In the genomic region with DNA sequence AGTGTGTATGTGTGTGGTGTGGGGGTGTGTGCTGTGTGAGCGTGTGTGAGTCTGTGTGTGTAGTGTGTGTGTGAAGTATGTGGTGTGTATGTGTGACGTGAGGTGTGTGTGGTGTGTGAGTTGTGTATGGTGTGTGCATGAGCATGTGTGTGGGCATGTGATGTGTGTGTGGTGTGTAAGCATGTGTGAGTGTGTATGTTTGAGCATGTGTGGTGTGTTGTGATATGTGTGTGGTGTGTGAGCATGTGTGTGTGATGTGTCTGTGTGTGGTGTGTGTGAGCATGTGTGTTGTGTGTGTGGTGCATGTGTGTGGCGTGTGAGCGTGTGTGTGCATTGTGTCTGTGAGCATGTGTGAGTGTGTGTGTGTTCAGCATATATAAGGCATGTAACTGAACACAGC, we compare ENCODE assay signal across 1 cellular context.
TF ChIP-seq lines count a peak whose summit lies in the region.

No MANE protein-coding gene starts in this region.

TF ChIP-seq in GM12878, 131 proteins besides CTCF, POLR2A, EP300 and RAD21:
- TF ChIP-seq, protein P1, sequence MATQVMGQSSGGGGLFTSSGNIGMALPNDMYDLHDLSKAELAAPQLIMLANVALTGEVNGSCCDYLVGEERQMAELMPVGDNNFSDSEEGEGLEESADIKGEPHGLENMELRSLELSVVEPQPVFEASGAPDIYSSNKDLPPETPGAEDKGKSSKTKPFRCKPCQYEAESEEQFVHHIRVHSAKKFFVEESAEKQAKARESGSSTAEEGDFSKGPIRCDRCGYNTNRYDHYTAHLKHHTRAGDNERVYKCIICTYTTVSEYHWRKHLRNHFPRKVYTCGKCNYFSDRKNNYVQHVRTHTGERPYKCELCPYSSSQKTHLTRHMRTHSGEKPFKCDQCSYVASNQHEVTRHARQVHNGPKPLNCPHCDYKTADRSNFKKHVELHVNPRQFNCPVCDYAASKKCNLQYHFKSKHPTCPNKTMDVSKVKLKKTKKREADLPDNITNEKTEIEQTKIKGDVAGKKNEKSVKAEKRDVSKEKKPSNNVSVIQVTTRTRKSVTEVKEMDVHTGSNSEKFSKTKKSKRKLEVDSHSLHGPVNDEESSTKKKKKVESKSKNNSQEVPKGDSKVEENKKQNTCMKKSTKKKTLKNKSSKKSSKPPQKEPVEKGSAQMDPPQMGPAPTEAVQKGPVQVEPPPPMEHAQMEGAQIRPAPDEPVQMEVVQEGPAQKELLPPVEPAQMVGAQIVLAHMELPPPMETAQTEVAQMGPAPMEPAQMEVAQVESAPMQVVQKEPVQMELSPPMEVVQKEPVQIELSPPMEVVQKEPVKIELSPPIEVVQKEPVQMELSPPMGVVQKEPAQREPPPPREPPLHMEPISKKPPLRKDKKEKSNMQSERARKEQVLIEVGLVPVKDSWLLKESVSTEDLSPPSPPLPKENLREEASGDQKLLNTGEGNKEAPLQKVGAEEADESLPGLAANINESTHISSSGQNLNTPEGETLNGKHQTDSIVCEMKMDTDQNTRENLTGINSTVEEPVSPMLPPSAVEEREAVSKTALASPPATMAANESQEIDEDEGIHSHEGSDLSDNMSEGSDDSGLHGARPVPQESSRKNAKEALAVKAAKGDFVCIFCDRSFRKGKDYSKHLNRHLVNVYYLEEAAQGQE (IDR thresholded peaks at IDR 0.05; ENCODE audit: low read depth, low read length) = no peak
- TF ChIP-seq, protein P2, sequence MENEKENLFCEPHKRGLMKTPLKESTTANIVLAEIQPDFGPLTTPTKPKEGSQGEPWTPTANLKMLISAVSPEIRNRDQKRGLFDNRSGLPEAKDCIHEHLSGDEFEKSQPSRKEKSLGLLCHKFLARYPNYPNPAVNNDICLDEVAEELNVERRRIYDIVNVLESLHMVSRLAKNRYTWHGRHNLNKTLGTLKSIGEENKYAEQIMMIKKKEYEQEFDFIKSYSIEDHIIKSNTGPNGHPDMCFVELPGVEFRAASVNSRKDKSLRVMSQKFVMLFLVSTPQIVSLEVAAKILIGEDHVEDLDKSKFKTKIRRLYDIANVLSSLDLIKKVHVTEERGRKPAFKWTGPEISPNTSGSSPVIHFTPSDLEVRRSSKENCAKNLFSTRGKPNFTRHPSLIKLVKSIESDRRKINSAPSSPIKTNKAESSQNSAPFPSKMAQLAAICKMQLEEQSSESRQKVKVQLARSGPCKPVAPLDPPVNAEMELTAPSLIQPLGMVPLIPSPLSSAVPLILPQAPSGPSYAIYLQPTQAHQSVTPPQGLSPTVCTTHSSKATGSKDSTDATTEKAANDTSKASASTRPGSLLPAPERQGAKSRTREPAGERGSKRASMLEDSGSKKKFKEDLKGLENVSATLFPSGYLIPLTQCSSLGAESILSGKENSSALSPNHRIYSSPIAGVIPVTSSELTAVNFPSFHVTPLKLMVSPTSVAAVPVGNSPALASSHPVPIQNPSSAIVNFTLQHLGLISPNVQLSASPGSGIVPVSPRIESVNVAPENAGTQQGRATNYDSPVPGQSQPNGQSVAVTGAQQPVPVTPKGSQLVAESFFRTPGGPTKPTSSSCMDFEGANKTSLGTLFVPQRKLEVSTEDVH (IDR thresholded peaks at IDR 0.05; ENCODE audit: low read depth, partially characterized antibody) = no peak
- TF ChIP-seq, protein P3, sequence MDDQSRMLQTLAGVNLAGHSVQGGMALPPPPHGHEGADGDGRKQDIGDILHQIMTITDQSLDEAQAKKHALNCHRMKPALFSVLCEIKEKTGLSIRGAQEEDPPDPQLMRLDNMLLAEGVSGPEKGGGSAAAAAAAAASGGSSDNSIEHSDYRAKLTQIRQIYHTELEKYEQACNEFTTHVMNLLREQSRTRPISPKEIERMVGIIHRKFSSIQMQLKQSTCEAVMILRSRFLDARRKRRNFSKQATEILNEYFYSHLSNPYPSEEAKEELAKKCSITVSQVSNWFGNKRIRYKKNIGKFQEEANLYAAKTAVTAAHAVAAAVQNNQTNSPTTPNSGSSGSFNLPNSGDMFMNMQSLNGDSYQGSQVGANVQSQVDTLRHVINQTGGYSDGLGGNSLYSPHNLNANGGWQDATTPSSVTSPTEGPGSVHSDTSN (IDR thresholded peaks at IDR 0.05; ENCODE audit: insufficient replicate concordance, low read depth, low read length) = peak; percentile 36
- TF ChIP-seq, protein P4, sequence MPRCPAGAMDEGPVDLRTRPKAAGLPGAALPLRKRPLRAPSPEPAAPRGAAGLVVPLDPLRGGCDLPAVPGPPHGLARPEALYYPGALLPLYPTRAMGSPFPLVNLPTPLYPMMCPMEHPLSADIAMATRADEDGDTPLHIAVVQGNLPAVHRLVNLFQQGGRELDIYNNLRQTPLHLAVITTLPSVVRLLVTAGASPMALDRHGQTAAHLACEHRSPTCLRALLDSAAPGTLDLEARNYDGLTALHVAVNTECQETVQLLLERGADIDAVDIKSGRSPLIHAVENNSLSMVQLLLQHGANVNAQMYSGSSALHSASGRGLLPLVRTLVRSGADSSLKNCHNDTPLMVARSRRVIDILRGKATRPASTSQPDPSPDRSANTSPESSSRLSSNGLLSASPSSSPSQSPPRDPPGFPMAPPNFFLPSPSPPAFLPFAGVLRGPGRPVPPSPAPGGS (IDR thresholded peaks at IDR 0.05; ENCODE audit: borderline replicate concordance, insufficient read depth, low read depth, low read length, poor library complexity, severe bottlenecking) = peak; percentile 92
- TF ChIP-seq HDGF (IDR thresholded peaks at IDR 0.05) = 0 out of 2 replicates have a peak, but pooled peaks have one; percentile 41
